In genomic region chr5:106601605-106602004, GRCh38 we compare ENCODE assay signal across 2 cellular contexts.
TF ChIP-seq lines count a peak whose summit lies in the region.

No MANE protein-coding gene starts in this region.

TF ChIP-seq in SK-N-SH, 30 proteins besides CTCF, POLR2A, EP300 and RAD21 (continued from another document):
- TF ChIP-seq RXRA (IDR thresholded peaks at IDR 0.05; ENCODE audit: borderline replicate concordance, low read depth) (no peak), REST (IDR thresholded peaks at IDR 0.05; ENCODE audit: low read depth, low read length) (no peak), FOXJ3 (CRISPR knock-in tag; IDR thresholded peaks at IDR 0.05) (no peak), JUND (IDR thresholded peaks at IDR 0.05) (no peak), FOSL2 (IDR thresholded peaks at IDR 0.05; ENCODE audit: borderline replicate concordance, low read depth) (no peak), NRF1 (IDR thresholded peaks at IDR 0.05; ENCODE audit: low read depth, low read length) (no peak), RFX5 (IDR thresholded peaks at IDR 0.05; ENCODE audit: low read length) (no peak), MAX (IDR thresholded peaks at IDR 0.05; ENCODE audit: low read depth) (no peak), USF1 (IDR thresholded peaks at IDR 0.05; ENCODE audit: borderline replicate concordance, low read depth) (no peak), IRF3 (IDR thresholded peaks at IDR 0.05; ENCODE audit: low read depth, low read length) (no peak)

TF ChIP-seq in SK-N-SH treated with all-trans-retinoic acid at 6 μM for 48 hours, 23 proteins besides CTCF, POLR2A, EP300 and RAD21 (continued from another document):
- no peak for TF ChIP-seq CSRNP3 (CRISPR knock-in tag; IDR thresholded peaks at IDR 0.05)
- no peak for TF ChIP-seq ZFP30 (CRISPR knock-in tag; IDR thresholded peaks at IDR 0.05)
- no peak for TF ChIP-seq ZNF565 (CRISPR knock-in tag; conservative IDR thresholded peaks at IDR 0.05; ENCODE audit: low read depth)
- TF ChIP-seq ISL1 (CRISPR knock-in tag; IDR thresholded peaks at IDR 0.05) = no peak
- no peak for TF ChIP-seq SNAI2 (CRISPR knock-in tag; IDR thresholded peaks at IDR 0.05)
